Comparison of ENCODE assay signal across 19 cellular contexts in genomic region chr7:22427122-22427503, GRCh38.
"Had no signal": no experiment of that assay in that cellular context is flagged by ENCODE, and none has a peak within 500 bp of the region (broad histone marks: within the 10 kb centered on the region; RNA-seq: fewer than 3 reads in every experiment).

No MANE protein-coding gene starts in this region.

- H3K36me3 Mint-ChIP-seq: activated naive CD4-positive, alpha-beta T cell treated with anti-CD3 and anti-CD28 coated beads, Interleukin-2, amount 50 U/mL, for 24 hours; mesothelial cell of epicardium; natural killer cell had no signal

- H3K4me3 Mint-ChIP-seq: activated CD8-positive, alpha-beta T cell treated with anti-CD3 and anti-CD28 coated beads, Interleukin-2, amount 10 ng/mL, durations not matched to agents 7 days and 5 days; activated naive CD4-positive, alpha-beta T cell treated with anti-CD3 and anti-CD28 coated beads, Interleukin-2, amount 50 U/mL, for 24 hours; mesothelial cell of epicardium; natural killer cell had no signal

- H3K9me3 Mint-ChIP-seq: activated naive CD4-positive, alpha-beta T cell treated with anti-CD3 and anti-CD28 coated beads, Interleukin-2, amount 50 U/mL, for 24 hours; natural killer cell had no signal

- H3K27me3 Mint-ChIP-seq: activated naive CD4-positive, alpha-beta T cell treated with anti-CD3 and anti-CD28 coated beads, Interleukin-2, amount 50 U/mL, for 24 hours had no signal

- H3K4me1 Mint-ChIP-seq: activated naive CD4-positive, alpha-beta T cell treated with anti-CD3 and anti-CD28 coated beads, Interleukin-2, amount 50 U/mL, for 24 hours; natural killer cell had no signal

- H3K4me1 ChIP-seq: body of pancreas, left lung, prostate gland, upper lobe of left lung had no signal

- ATAC-seq: activated CD8-positive, alpha-beta T cell treated with anti-CD3 and anti-CD28 coated beads, Interleukin-2, amount 10 ng/mL, durations not matched to agents 7 days and 5 days; body of pancreas; left lung; natural killer cell; stimulated activated naive CD8-positive, alpha-beta T cell treated with anti-CD3 and anti-CD28 coated beads, Interleukin-15, Interleukin-2, amounts not matched to agents 100 U/mL and 50 U/mL, for 24 hours had no signal

- DNase-seq: activated CD4-positive, alpha-beta T cell treated with anti-CD3 and anti-CD28 coated beads for 1 hour; activated CD4-positive, alpha-beta T cell treated with anti-CD3 and anti-CD28 coated beads, Interleukin-2, amount 50 U/mL, for 1 hour; activated CD8-positive, alpha-beta T cell treated with anti-CD3 and anti-CD28 coated beads, Interleukin-2, amount 10 ng/mL, durations not matched to agents 7 days and 5 days; activated gamma-delta T cell treated with Interleukin-2 at 50 U/mL for 16 hours; body of pancreas; cortex of kidney; effector CD8-positive, alpha-beta T cell; left lung; natural killer cell; spleen; stimulated activated CD4-positive, alpha-beta T cell treated with anti-CD3 and anti-CD28 coated beads, Interleukin-4, amount 100 ng/mL, for 24 hours; stimulated activated naive CD8-positive, alpha-beta T cell treated with anti-CD3 and anti-CD28 coated beads, Interleukin-15, Interleukin-2, amounts not matched to agents 100 U/mL and 50 U/mL, for 24 hours; T-helper 9 cell; upper lobe of left lung had no signal

- H3K4me3 ChIP-seq: body of pancreas, cardiac muscle cell, left lung, lung, prostate gland, spleen, upper lobe of left lung had no signal

- H3K27ac ChIP-seq: body of pancreas, cardiac muscle cell, left lung, prostate gland, spleen, upper lobe of left lung had no signal

- H3K27ac Mint-ChIP-seq: activated CD8-positive, alpha-beta T cell treated with anti-CD3 and anti-CD28 coated beads, Interleukin-2, amount 10 ng/mL, durations not matched to agents 7 days and 5 days; activated naive CD4-positive, alpha-beta T cell treated with anti-CD3 and anti-CD28 coated beads, Interleukin-2, amount 50 U/mL, for 24 hours; mesothelial cell of epicardium; natural killer cell had no signal

- H3K36me3 ChIP-seq: cardiac muscle cell, left lung, prostate gland, spleen, upper lobe of left lung had no signal

- H3K27me3 ChIP-seq: body of pancreas, cardiac muscle cell, left lung, spleen, upper lobe of left lung had no signal

- H3K9me3 ChIP-seq: body of pancreas, left lung, prostate gland, spleen, upper lobe of left lung had no signal
